ENCODE assay signal across 19 cellular contexts in genomic region chr3:146502887-146503458, GRCh38. TPM values are rescaled to one million over a fixed set of nuclear protein-coding genes. Genes with fewer than 3 reads are reported as not detected.
DNase-seq lines count a peak whose midpoint lies in the region; ATAC-seq and TF ChIP-seq lines count a peak whose summit lies in the region.
"Had no signal": no experiment of that assay in that cellular context is flagged by ENCODE, and none has a peak within 500 bp of the region (broad histone marks: within the 10 kb centered on the region; RNA-seq: fewer than 3 reads in every experiment).

No MANE protein-coding gene starts in this region.

- 83% methylated on average over 1 of the region's 1 CpG for WGBS in smooth muscle cell (ENCODE audit: low lambda C conversion rate)

- CTCF ChIA-PET in activated CD8-positive, alpha-beta T cell treated with anti-CD3 and anti-CD28 coated beads, Interleukin-2, amount 10 ng/mL, durations not matched to agents 7 days and 5 days (lab: Charles Lee), result no interaction called here

- peaks cover 20% of the 10 kb centered on the region for H3K36me3 Mint-ChIP-seq in activated CD8-positive, alpha-beta T cell treated with anti-CD3 and anti-CD28 coated beads, Interleukin-2, amount 10 ng/mL, durations not matched to agents 7 days and 5 days (ENCODE audit: low read depth)
- peaks cover 8% of the 10 kb centered on the region for H3K36me3 Mint-ChIP-seq in activated T-helper 2 cell treated with anti-CD3 and anti-CD28 coated beads, Interferon-gamma antibody, Interleukin-2, Interleukin-4, amounts not matched to agents 10 μg/mL and 5 μg/mL and 100 μg/mL, durations not matched to agents 14 hours and 24 hours and 36 hours (ENCODE audit: low read depth)

- no peaks in the 10 kb centered on the region for H3K9me3 Mint-ChIP-seq in activated CD8-positive, alpha-beta T cell treated with anti-CD3 and anti-CD28 coated beads, Interleukin-2, amount 10 ng/mL, durations not matched to agents 7 days and 5 days (ENCODE audit: insufficient read depth)
- peaks cover 1% of the 10 kb centered on the region for H3K9me3 Mint-ChIP-seq in activated T-helper 2 cell treated with anti-CD3 and anti-CD28 coated beads, Interferon-gamma antibody, Interleukin-2, Interleukin-4, amounts not matched to agents 10 μg/mL and 5 μg/mL and 100 μg/mL, durations not matched to agents 14 hours and 24 hours and 36 hours
- H3K9me3 Mint-ChIP-seq: activated naive CD4-positive, alpha-beta T cell treated with anti-CD3 and anti-CD28 coated beads for 36 hours; effector memory CD8-positive, alpha-beta T cell; immature natural killer cell had no signal

- intact Hi-C loops in activated T-helper 2 cell treated with anti-CD3 and anti-CD28 coated beads, Interferon-gamma antibody, Interleukin-2, Interleukin-4, amounts not matched to agents 10 μg/mL and 5 μg/mL and 100 μg/mL, durations not matched to agents 14 hours and 24 hours and 36 hours (cut with micrococcal nuclease), result loop anchor here (1.0 to 2.0 kb wide), 3 partner anchors 10 to 42 kb away; partner anchors contain the start of gene PLSCR1
- intact Hi-C loops in posterior vena cava (cut with DNase I), result no loop called here

- no peak for TF ChIP-seq CTCF in foreskin keratinocyte (conservative IDR thresholded peaks at IDR 0.05)
- TF ChIP-seq CTCF in smooth muscle cell (IDR thresholded peaks at IDR 0.05; ENCODE audit: borderline replicate concordance, insufficient read depth, poor library complexity, severe bottlenecking), result no peak

- peak; percentile 18 for DNase-seq in adipocyte (ENCODE audit: low read depth)
- DNase-seq in foreskin keratinocyte, result peak; percentile 27 to 47
- no peak for DNase-seq in smooth muscle cell (lab: John Stamatoyannopoulos, UW; ENCODE audit: unreplicated experiment)
- DNase-seq in activated CD8-positive, alpha-beta T cell treated with anti-CD3 and anti-CD28 coated beads, Interleukin-2, amount 10 ng/mL, durations not matched to agents 7 days and 5 days, result no peak
- no peak for DNase-seq in activated T-helper 2 cell treated with anti-CD3 and anti-CD28 coated beads, Interferon-gamma antibody, Interleukin-2, Interleukin-4, amounts not matched to agents 10 μg/mL and 5 μg/mL and 100 μg/mL, durations not matched to agents 14 hours and 24 hours and 36 hours (ENCODE audit: low spot score)
- DNase-seq in posterior vena cava (ENCODE audit: low spot score), result no peak
- DNase-seq: activated naive CD4-positive, alpha-beta T cell treated with anti-CD3 and anti-CD28 coated beads for 36 hours; effector memory CD8-positive, alpha-beta T cell; immature natural killer cell; NCI-H187 treated with DMSO at 0.1 percent for 48 hours; stimulated activated naive CD8-positive, alpha-beta T cell treated with anti-CD3 and anti-CD28 coated beads, Interleukin-15, Interleukin-2, amounts not matched to agents 100 U/mL and 50 U/mL, for 24 hours; WERI-Rb-1 had no signal

- H3K27me3 Mint-ChIP-seq in activated CD8-positive, alpha-beta T cell treated with anti-CD3 and anti-CD28 coated beads, Interleukin-2, amount 10 ng/mL, durations not matched to agents 7 days and 5 days (ENCODE audit: low read depth), result no peaks in the 10 kb centered on the region
- no peaks in the 10 kb centered on the region for H3K27me3 Mint-ChIP-seq in activated T-helper 2 cell treated with anti-CD3 and anti-CD28 coated beads, Interferon-gamma antibody, Interleukin-2, Interleukin-4, amounts not matched to agents 10 μg/mL and 5 μg/mL and 100 μg/mL, durations not matched to agents 14 hours and 24 hours and 36 hours (ENCODE audit: low read depth)
- H3K27me3 Mint-ChIP-seq: effector memory CD8-positive, alpha-beta T cell had no signal

- H3K36me3 ChIP-seq in HUES6 (ENCODE audit: control insufficient read depth, insufficient read depth, low read length) (no peaks in the 10 kb centered on the region), adipocyte (ENCODE audit: control insufficient read depth, insufficient read depth, low read length, severe bottlenecking) (no peaks in the 10 kb centered on the region), smooth muscle cell (ENCODE audit: low read depth) (no peaks in the 10 kb centered on the region)
- H3K36me3 ChIP-seq: cardiac muscle cell, WERI-Rb-1 had no signal

- no peak overlapping the region for H3K4me3 ChIP-seq in HUES6 (ENCODE audit: low read depth, low read length)
- H3K4me3 ChIP-seq in adipocyte (ENCODE audit: low read length), result peak overlapping the region; percentile 49
- H3K4me3 ChIP-seq in smooth muscle cell, result no peak overlapping the region
- H3K4me3 ChIP-seq: BLaER1 treated with 17β-estradiol and CSF1 and Interleukin-3, amounts not matched to agents 10 nM and 100 nM; cardiac muscle cell had no signal

- H3K4me1 Mint-ChIP-seq in activated CD8-positive, alpha-beta T cell treated with anti-CD3 and anti-CD28 coated beads, Interleukin-2, amount 10 ng/mL, durations not matched to agents 7 days and 5 days (ENCODE audit: low read depth), result peaks cover 43% of the 10 kb centered on the region
- H3K4me1 Mint-ChIP-seq in activated T-helper 2 cell treated with anti-CD3 and anti-CD28 coated beads, Interferon-gamma antibody, Interleukin-2, Interleukin-4, amounts not matched to agents 10 μg/mL and 5 μg/mL and 100 μg/mL, durations not matched to agents 14 hours and 24 hours and 36 hours (ENCODE audit: low read depth), result peaks cover 40% of the 10 kb centered on the region

- peaks cover 8% of the 10 kb centered on the region for H3F3A ChIP-seq in smooth muscle cell (ENCODE audit: low read depth)

- H3K4me1 ChIP-seq in HUES6 (ENCODE audit: control insufficient read depth, insufficient read depth, low read length), result peaks cover 52% of the 10 kb centered on the region
- H3K4me1 ChIP-seq in adipocyte (ENCODE audit: control insufficient read depth, insufficient read depth, low read length), result peaks cover 32% of the 10 kb centered on the region
- peaks cover 37% of the 10 kb centered on the region for H3K4me1 ChIP-seq in foreskin keratinocyte
- H3K4me1 ChIP-seq in smooth muscle cell (ENCODE audit: low read depth), result peaks cover 18% of the 10 kb centered on the region

- no peak overlapping the region for H3K4me3 Mint-ChIP-seq in activated CD8-positive, alpha-beta T cell treated with anti-CD3 and anti-CD28 coated beads, Interleukin-2, amount 10 ng/mL, durations not matched to agents 7 days and 5 days
- no peak overlapping the region for H3K4me3 Mint-ChIP-seq in activated T-helper 2 cell treated with anti-CD3 and anti-CD28 coated beads, Interferon-gamma antibody, Interleukin-2, Interleukin-4, amounts not matched to agents 10 μg/mL and 5 μg/mL and 100 μg/mL, durations not matched to agents 14 hours and 24 hours and 36 hours (ENCODE audit: low read depth)
- H3K4me3 Mint-ChIP-seq: activated CD8-positive, alpha-beta memory T cell treated with anti-CD3 and anti-CD28 coated beads, Interleukin-2, amount 10 ng/mL, durations not matched to agents 7 days and 5 days; activated naive CD4-positive, alpha-beta T cell treated with anti-CD3 and anti-CD28 coated beads for 36 hours; effector memory CD8-positive, alpha-beta T cell; immature natural killer cell had no signal

- no peak overlapping the region for H3K27ac Mint-ChIP-seq in activated CD8-positive, alpha-beta T cell treated with anti-CD3 and anti-CD28 coated beads, Interleukin-2, amount 10 ng/mL, durations not matched to agents 7 days and 5 days
- H3K27ac Mint-ChIP-seq in activated T-helper 2 cell treated with anti-CD3 and anti-CD28 coated beads, Interferon-gamma antibody, Interleukin-2, Interleukin-4, amounts not matched to agents 10 μg/mL and 5 μg/mL and 100 μg/mL, durations not matched to agents 14 hours and 24 hours and 36 hours, result no peak overlapping the region
- H3K27ac Mint-ChIP-seq: activated CD8-positive, alpha-beta memory T cell treated with anti-CD3 and anti-CD28 coated beads, Interleukin-2, amount 10 ng/mL, durations not matched to agents 7 days and 5 days; activated naive CD4-positive, alpha-beta T cell treated with anti-CD3 and anti-CD28 coated beads for 36 hours; effector memory CD8-positive, alpha-beta T cell; immature natural killer cell had no signal

- no peaks in the 10 kb centered on the region for H3K27me3 ChIP-seq in HUES6 (ENCODE audit: control insufficient read depth, insufficient read depth, low read length)
- no peaks in the 10 kb centered on the region for H3K27me3 ChIP-seq in adipocyte (replicated peaks; ENCODE audit: control insufficient read depth, insufficient read depth, low read length)
- no peaks in the 10 kb centered on the region for H3K27me3 ChIP-seq in foreskin keratinocyte
- no peaks in the 10 kb centered on the region for H3K27me3 ChIP-seq in smooth muscle cell (ENCODE audit: low read depth)
- H3K27me3 ChIP-seq: BLaER1 treated with 17β-estradiol and CSF1 and Interleukin-3, amounts not matched to agents 10 nM and 100 nM; cardiac muscle cell had no signal

- H2AFZ ChIP-seq in smooth muscle cell (ENCODE audit: low read depth), result no peak overlapping the region

- no peak overlapping the region for H3K9ac ChIP-seq in HUES6 (ENCODE audit: low read length)
- no peak overlapping the region for H3K9ac ChIP-seq in adipocyte (ENCODE audit: low read length)
- H3K9ac ChIP-seq in smooth muscle cell (ENCODE audit: low read depth), result peak overlapping the region; percentile 70

- peak; percentile 30 for ATAC-seq in foreskin keratinocyte
- ATAC-seq in activated CD8-positive, alpha-beta T cell treated with anti-CD3 and anti-CD28 coated beads, Interleukin-2, amount 10 ng/mL, durations not matched to agents 7 days and 5 days, result no peak
- ATAC-seq: effector memory CD8-positive, alpha-beta T cell had no signal

- peak overlapping the region; percentile 19 for H3K4me2 ChIP-seq in smooth muscle cell

- POLR2A ChIA-PET in activated CD8-positive, alpha-beta T cell treated with anti-CD3 and anti-CD28 coated beads, Interleukin-2, amount 10 ng/mL, durations not matched to agents 7 days and 5 days (lab: Charles Lee), result no interaction called here

- H4K20me1 ChIP-seq in smooth muscle cell (ENCODE audit: low read depth), result no peaks in the 10 kb centered on the region
- H4K20me1 ChIP-seq: BLaER1 treated with 17β-estradiol and CSF1 and Interleukin-3, amounts not matched to agents 10 nM and 100 nM had no signal

- H3K9me3 ChIP-seq in HUES6 (ENCODE audit: control insufficient read depth, insufficient read depth, low read depth, low read length) (no peaks in the 10 kb centered on the region; the same call in 1 of the 2 replicates), adipocyte (ENCODE audit: control insufficient read depth, low read length) (no peaks in the 10 kb centered on the region), smooth muscle cell (replicated peaks; ENCODE audit: low read depth) (no peaks in the 10 kb centered on the region)

- peak overlapping the region; percentile 84; the same call in 1 of the 2 replicates for H3K27ac ChIP-seq in HUES6 (ENCODE audit: low read depth, low read length)
- H3K27ac ChIP-seq in foreskin keratinocyte, result peak overlapping the region; percentile 95
- peak overlapping the region; percentile 92 for H3K27ac ChIP-seq in smooth muscle cell (ENCODE audit: low read depth)
- H3K27ac ChIP-seq: cardiac muscle cell, HL-60, WERI-Rb-1 had no signal

- H3K79me2 ChIP-seq in smooth muscle cell (ENCODE audit: low read depth), result no peaks in the 10 kb centered on the region

RNA-seq across cellular contexts. Expression of gene PLSCR2, which starts 33.6 kb away (rescaled TPM):
- not detected in 2 replicates for total RNA-seq in foreskin keratinocyte
- not detected in 2 replicates for polyA plus RNA-seq in foreskin keratinocyte
- 0.58 TPM in 1 of 2 replicates, not detected in the other for total RNA-seq in smooth muscle cell
- polyA plus RNA-seq in smooth muscle cell, result not detected in 2 replicates
- not detected for total RNA-seq in activated CD8-positive, alpha-beta T cell treated with anti-CD3 and anti-CD28 coated beads, Interleukin-2, amount 10 ng/mL, durations not matched to agents 7 days and 5 days
- not detected in 2 replicates for total RNA-seq in activated T-helper 2 cell treated with anti-CD3 and anti-CD28 coated beads, Interferon-gamma antibody, Interleukin-2, Interleukin-4, amounts not matched to agents 10 μg/mL and 5 μg/mL and 100 μg/mL, durations not matched to agents 14 hours and 24 hours and 36 hours
- total RNA-seq in posterior vena cava, result under 1 TPM in 1 of 2 donors, not detected in 1; 0.43 TPM
- total RNA-seq: activated CD8-positive, alpha-beta memory T cell treated with anti-CD3 and anti-CD28 coated beads, Interleukin-2, amount 10 ng/mL, durations not matched to agents 7 days and 5 days; activated naive CD4-positive, alpha-beta T cell treated with anti-CD3 and anti-CD28 coated beads for 36 hours; cardiac muscle cell; mononuclear cell; omental fat pad had no signal
- polyA plus RNA-seq: cardiac muscle cell, immature natural killer cell had no signal

RNA-seq across cellular contexts. Expression of gene PLSCR1, which starts 41.4 kb away (rescaled TPM):
- 147 and 160 TPM in 2 replicates for total RNA-seq in foreskin keratinocyte
- 86.7 and 98.0 TPM in 2 replicates for polyA plus RNA-seq in foreskin keratinocyte
- 36.7 and 58.4 TPM in 2 replicates for total RNA-seq in smooth muscle cell
- polyA plus RNA-seq in smooth muscle cell, result 21.6 and 21.8 TPM in 2 replicates
- total RNA-seq in activated CD8-positive, alpha-beta T cell treated with anti-CD3 and anti-CD28 coated beads, Interleukin-2, amount 10 ng/mL, durations not matched to agents 7 days and 5 days, result 100 to 1,000 TPM; 164 to 177 TPM
- 54.0 and 65.1 TPM in 2 replicates for total RNA-seq in activated T-helper 2 cell treated with anti-CD3 and anti-CD28 coated beads, Interferon-gamma antibody, Interleukin-2, Interleukin-4, amounts not matched to agents 10 μg/mL and 5 μg/mL and 100 μg/mL, durations not matched to agents 14 hours and 24 hours and 36 hours
- total RNA-seq in posterior vena cava, result 10 to 100 TPM; 72.1 to 95.5 TPM

Comparison
In these comparisons a context has a peak if more than half of its experiments do, and no peak if none do; other contexts are left out.
1. DNase-seq: peak in adipocyte (single experiment) and foreskin keratinocyte (2 of 2); none in smooth muscle cell (single experiment), activated CD8-positive, alpha-beta T cell treated with anti-CD3 and anti-CD28 coated beads, Interleukin-2, amount 10 ng/mL, durations not matched to agents 7 days and 5 days (single experiment), activated T-helper 2 cell treated with anti-CD3 and anti-CD28 coated beads, Interferon-gamma antibody, Interleukin-2, Interleukin-4, amounts not matched to agents 10 μg/mL and 5 μg/mL and 100 μg/mL, durations not matched to agents 14 hours and 24 hours and 36 hours (single experiment) and posterior vena cava (single experiment).
2. Peak in every context shown above with its lines, with median percentiles within 50 percentile points of each other: H3K27ac ChIP-seq.